8 cellular contexts compared by ENCODE assay signal in genomic region chr2:27628767-27629709, GRCh38. TPM values are rescaled to one million over a fixed set of nuclear protein-coding genes. Genes with fewer than 3 reads are reported as not detected.
DNase-seq lines count a peak whose midpoint lies in the region; TF ChIP-seq lines count a peak whose summit lies in the region.

CCDC121 (minus strand) TSS chr2:27629012; CDS start chr2:27627799, 1,213 bp downstream.
GPN1 (plus strand) TSS chr2:27629050; CDS start chr2:27629059, 9 bp downstream.

- DNase-seq in GF-D8 (lab: John Stamatoyannopoulos, UW), result peak; percentile 83
- peak; percentile 80 to 91 for DNase-seq in HAP-1 (ENCODE audit: low spot score in 2 of 2)
- DNase-seq in MG63, result peak; percentile 96
- DNase-seq in SHP77 treated with DMSO at 0.1 percent for 48 hours (lab: John Stamatoyannopoulos, UW), result peak; percentile 57
- peak; percentile 93 for DNase-seq in activated gamma-delta T cell treated with anti-CD3 and anti-CD28 coated beads, Interleukin-2, amount 50 U/mL, for 16 hours (ENCODE audit: low read depth)
- peak; percentile 93 for DNase-seq in germinal center (ENCODE audit: low spot score)
- peak; percentile 45 to 96 (median 86) for DNase-seq in nucleus accumbens (lab: John Stamatoyannopoulos, UW)
- DNase-seq in suprapubic skin (ENCODE audit: low spot score in 2 of 2), result peak; percentile 94

- TF ChIP-seq CTCF in suprapubic skin (IDR thresholded peaks at IDR 0.05), result no peak

- TF ChIP-seq POLR2A in suprapubic skin (IDR thresholded peaks at IDR 0.05), result peak; percentile 35 to 74

- H3K36me3 ChIP-seq in HAP-1 (replicated peaks), result peaks cover 21% of the 10 kb centered on the region
- H3K36me3 ChIP-seq in MG63, result peaks cover 42% of the 10 kb centered on the region
- peaks cover 37% of the 10 kb centered on the region for H3K36me3 ChIP-seq in suprapubic skin

- H3K4me1 ChIP-seq in HAP-1 (peaks cover 4% of the 10 kb centered on the region), suprapubic skin (peaks cover 33% of the 10 kb centered on the region)

- TF ChIP-seq EP300 in suprapubic skin (IDR thresholded peaks at IDR 0.05), result no peak

- H3K27me3 ChIP-seq in HAP-1 (ENCODE audit: low read depth), result no peaks in the 10 kb centered on the region
- no peaks in the 10 kb centered on the region for H3K27me3 ChIP-seq in MG63
- H3K27me3 ChIP-seq in suprapubic skin, result no peaks in the 10 kb centered on the region

- H3K27ac ChIP-seq in suprapubic skin, result peak within 1 kb of the TSS; percentile 79

- in situ Hi-C loops in HAP-1 (cut with MboI; ENCODE audit: low sequenced_read_pairs), result no loop called here

- peak within 1 kb of the TSS; percentile 85 for H3K4me3 ChIP-seq in HAP-1
- peak within 1 kb of the TSS; percentile 90 for H3K4me3 ChIP-seq in MG63
- peak within 1 kb of the TSS; percentile 92 for H3K4me3 ChIP-seq in suprapubic skin

- H3K9me3 ChIP-seq in HAP-1, result no peaks in the 10 kb centered on the region
- no peaks in the 10 kb centered on the region for H3K9me3 ChIP-seq in MG63
- H3K9me3 ChIP-seq in suprapubic skin, result no peaks in the 10 kb centered on the region

- under 1% methylated on average over 43 of the region's 44 CpGs for WGBS in suprapubic skin

RNA-seq across cellular contexts. Expression of gene CCDC121, which starts in this region (rescaled TPM):
- total RNA-seq in MG63 (2014; rRNA removed; shearing (Covaris generic); ENCODE audit: low replicate concordance), result 1.2 and 3.3 TPM in 2 replicates
- 1 to 10 TPM; 1.2 to 3.9 (median 3.0) TPM for total RNA-seq in suprapubic skin

RNA-seq across cellular contexts. Expression of gene GPN1, which starts in this region (rescaled TPM):
- 34.2 and 49.6 TPM in 2 replicates for total RNA-seq in MG63 (2014; rRNA removed; shearing (Covaris generic); ENCODE audit: low replicate concordance)
- 10 to 100 TPM; 21.0 to 30.5 (median 24.2) TPM for total RNA-seq in suprapubic skin

Comparison
In these comparisons a context has a peak if more than half of its experiments do, and no peak if none do; other contexts are left out.
1. Peak in every context shown above with its lines: DNase-seq, H3K4me3 ChIP-seq and H3K27ac ChIP-seq.